In genomic region chr9:11618241-11618805, GRCh38 we compare ENCODE assay signal across 16 cellular contexts.
A peak's percentile ranks its signal among the peaks of the same experiment; 100 is the strongest.
DNase-seq lines count a peak whose midpoint lies in the region; ATAC-seq, FAIRE-seq and TF ChIP-seq lines count a peak whose summit lies in the region.
"Had no signal": no experiment of that assay in that cellular context is flagged by ENCODE, and none has a peak within 500 bp of the region (broad histone marks: within the 10 kb centered on the region; RNA-seq: fewer than 3 reads in every experiment).

No MANE protein-coding gene starts in this region.

- intact Hi-C loops in HepG2 (cut with micrococcal nuclease; ENCODE audit: unreplicated experiment): no loop called here
- intact Hi-C loops in spleen (cut with DNase I; ENCODE audit: low total_unique reads): no loop called here

- TF ChIP-seq POLR2A in HepG2 (IDR thresholded peaks at IDR 0.05; ENCODE audit: insufficient read depth in 1 of 2, low read depth in 2 of 2, low read length in 2 of 2) (no peak), spleen (IDR thresholded peaks at IDR 0.05) (no peak)

- CTCF ChIA-PET in HepG2 (lab: Yijun Ruan, JAX; ENCODE audit: low intra/inter-chr PET ratio, low total read pairs): no interaction called here

- no peaks in the 10 kb centered on the region for H3K36me3 ChIP-seq in RWPE2 (ENCODE audit: low read depth)
- H3K36me3 ChIP-seq in HepG2 (replicated peaks in 1 of 2; ENCODE audit: control insufficient read depth in 1 of 2, insufficient read depth in 2 of 2, low read length in 2 of 2): no peaks in the 10 kb centered on the region
- no peaks in the 10 kb centered on the region for H3K36me3 ChIP-seq in spleen

- no peak for FAIRE-seq in HepG2 (lab: Jason Lieb, UNC)

- ATAC-seq in RWPE2 (ENCODE audit: low read depth) (no peak), HepG2 (no peak), HG02840 (IDR thresholded peaks at IDR 0.05; ENCODE audit: low FRiP score, unreplicated experiment) (no peak)

- 76% methylated on average over 48 of the region's 49 CpGs for WGBS in HepG2 (ENCODE audit: low lambda C conversion rate)
- WGBS in spleen, 5 donors: 85 to 93% (median 87%) methylated on average over 32 to 49 of the region's 49 CpGs

- no peak for TF ChIP-seq RAD21 in HepG2 (CRISPR knock-in tag; IDR thresholded peaks at IDR 0.05)

- no peak overlapping the region for H3K9ac ChIP-seq in HepG2 (ENCODE audit: insufficient read depth, low read depth, low read length)

- H3K27ac ChIP-seq in RWPE2 (ENCODE audit: poor library complexity, severe bottlenecking) (no peak overlapping the region), HepG2 (ENCODE audit: extremely low read length, insufficient read depth, low read length) (no peak overlapping the region), spleen (no peak overlapping the region)
- H3K27ac ChIP-seq: PC-9 had no signal

- no peak overlapping the region for H3K4me3 ChIP-seq in RWPE2 (ENCODE audit: severe bottlenecking)
- H3K4me3 ChIP-seq in HepG2 (replicated peaks in 1 of 3; ENCODE audit: insufficient read depth in 1 of 3, low read depth in 2 of 3, low read length in 3 of 3): no peak overlapping the region
- no peak overlapping the region for H3K4me3 ChIP-seq in spleen
- H3K4me3 ChIP-seq: PC-9 had no signal

- DNase-seq in AG20443 (ENCODE audit: low spot score) (peak; percentile 2), RWPE2 (ENCODE audit: low spot score) (peak; percentile 28), HepG2 (ENCODE audit: low spot score) (no peak), cerebellar cortex (ENCODE audit: low spot score) (no peak), spleen (no peak), T1000 (lab: John Stamatoyannopoulos, UW) (no peak)
- DNase-seq: activated CD4-positive, alpha-beta T cell treated with anti-CD3 and anti-CD28 coated beads for 48 hours; DMS79; effector CD8-positive, alpha-beta T cell; GOT3; MM.1S; NCI-H187 treated with DMSO at 0.1 percent for 48 hours; PC-9; T-helper 9 cell had no signal

- POLR2A ChIA-PET in HepG2 (lab: Yijun Ruan, JAX): no interaction called here

- H3K79me2 ChIP-seq in HepG2 (ENCODE audit: insufficient read depth, low read length): no peaks in the 10 kb centered on the region

- BruUV-seq in HepG2 (replicated peaks; lab: Mats Ljungman, UMichigan): no TSS peak

- no peaks in the 10 kb centered on the region for H3K9me3 ChIP-seq in RWPE2 (ENCODE audit: severe bottlenecking)
- peaks cover 75% of the 10 kb centered on the region for H3K9me3 ChIP-seq in HepG2 (ENCODE audit: low read length)
- peaks cover 0 to 19% (median 7%) of the 10 kb centered on the region in 8 donors for H3K9me3 ChIP-seq in spleen

- no peak overlapping the region for H2AFZ ChIP-seq in HepG2 (ENCODE audit: low read length)
- H2AFZ ChIP-seq: PC-9 had no signal

- no peak overlapping the region for H3K4me2 ChIP-seq in HepG2 (ENCODE audit: low read depth, low read length)
- H3K4me2 ChIP-seq: PC-9 had no signal

- TF ChIP-seq EP300 in HepG2 (IDR thresholded peaks at IDR 0.05; ENCODE audit: low read depth in 2 of 2, low read length in 2 of 2) (no peak), HepG2 (CRISPR knock-in tag; IDR thresholded peaks at IDR 0.05; ENCODE audit: borderline replicate concordance) (no peak)

- no peaks in the 10 kb centered on the region for H3K27me3 ChIP-seq in RWPE2 (ENCODE audit: insufficient read depth, poor library complexity, severe bottlenecking)
- H3K27me3 ChIP-seq in HepG2 (ENCODE audit: control insufficient read depth in 1 of 2, insufficient read depth in 2 of 2, low read length in 2 of 2): no peaks in the 10 kb centered on the region
- H3K27me3 ChIP-seq in spleen (replicated peaks in 1 of 7): no peaks in the 10 kb centered on the region

- in situ Hi-C loops in HepG2 (cut with HindIII; ENCODE audit: extremely low pct_ligation_motif_present, low pct_unique_long_range_greater_than_20kb): no loop called here

- no peaks in the 10 kb centered on the region for H4K20me1 ChIP-seq in HepG2 (ENCODE audit: insufficient read depth, low read length)

- 0 out of 3 replicates have a peak, but pooled peaks have one; percentile 4 for TF ChIP-seq CTCF in GM12872 (IDR thresholded peaks at IDR 0.05; ENCODE audit: insufficient read depth, low read depth, low read length)
- TF ChIP-seq CTCF in RWPE2 (IDR thresholded peaks at IDR 0.05; ENCODE audit: poor library complexity, severe bottlenecking): no peak
- 0 out of 2 replicates have a peak, but pooled peaks have one; percentile 7 for TF ChIP-seq CTCF in HepG2 (CRISPR knock-in tag; IDR thresholded peaks at IDR 0.05)
- TF ChIP-seq CTCF in spleen (IDR thresholded peaks at IDR 0.05 in 8 of 11, conservative IDR thresholded peaks at IDR 0.05 in 3 of 11): no peak

- H3K4me1 ChIP-seq in RWPE2 (ENCODE audit: insufficient read depth, poor library complexity, severe bottlenecking) (no peaks in the 10 kb centered on the region), HepG2 (ENCODE audit: insufficient read depth, low read length) (no peaks in the 10 kb centered on the region), spleen (no peaks in the 10 kb centered on the region)

TF ChIP-seq in HepG2, 621 proteins besides CTCF, POLR2A, EP300 and RAD21:
- TF ChIP-seq PRPF4 (IDR thresholded peaks at IDR 0.05; ENCODE audit: low read depth, low read length, poor library complexity, severe bottlenecking) (no peak), BORCS8-MEF2B (CRISPR knock-in tag; IDR thresholded peaks at IDR 0.05) (no peak), RARA (CRISPR knock-in tag; IDR thresholded peaks at IDR 0.05) (no peak), CSRNP1 (CRISPR knock-in tag; IDR thresholded peaks at IDR 0.05) (no peak), MBNL3 (CRISPR knock-in tag; conservative IDR thresholded peaks at IDR 0.05) (no peak), KDM5A (IDR thresholded peaks at IDR 0.05; ENCODE audit: borderline replicate concordance, low read length) (no peak), ARID2 (CRISPR knock-in tag; IDR thresholded peaks at IDR 0.05; ENCODE audit: borderline replicate concordance) (no peak), LCORL (IDR thresholded peaks at IDR 0.05) (no peak), LCORL (CRISPR knock-in tag; IDR thresholded peaks at IDR 0.05) (no peak), IKZF4 (CRISPR knock-in tag; IDR thresholded peaks at IDR 0.05; ENCODE audit: borderline replicate concordance, low read depth, not compliant biosample characterization) (no peak), RARG (CRISPR knock-in tag; IDR thresholded peaks at IDR 0.05; ENCODE audit: low read depth) (no peak), ZNF550 (CRISPR knock-in tag; IDR thresholded peaks at IDR 0.05; ENCODE audit: borderline replicate concordance) (no peak), ZBTB7A (CRISPR knock-in tag; IDR thresholded peaks at IDR 0.05) (no peak), GATA4 (IDR thresholded peaks at IDR 0.05; ENCODE audit: borderline replicate concordance, low read depth) (no peak), ZNF225 (CRISPR knock-in tag; IDR thresholded peaks at IDR 0.05) (no peak), ZMYM4 (CRISPR knock-in tag; IDR thresholded peaks at IDR 0.05) (no peak), MAFG (CRISPR knock-in tag; IDR thresholded peaks at IDR 0.05) (no peak), KLF12 (CRISPR knock-in tag; IDR thresholded peaks at IDR 0.05; ENCODE audit: borderline replicate concordance) (no peak), THYN1 (CRISPR knock-in tag; IDR thresholded peaks at IDR 0.05; ENCODE audit: borderline replicate concordance, low read depth) (no peak), ZBTB20 (CRISPR knock-in tag; IDR thresholded peaks at IDR 0.05; ENCODE audit: borderline replicate concordance, low read depth) (no peak)

Comparison
In these comparisons a context has a peak if more than half of its experiments do, and no peak if none do; other contexts are left out.
1. DNase-seq: peak in AG20443 (single experiment) and RWPE2 (single experiment); none in HepG2 (single experiment), cerebellar cortex (single experiment), spleen (single experiment) and T1000 (single experiment).
2. CTCF ChIP-seq: peak in GM12872 (single experiment) and HepG2 (single experiment); none in RWPE2 (single experiment) and spleen (0 of 11).